In the genomic region with DNA sequence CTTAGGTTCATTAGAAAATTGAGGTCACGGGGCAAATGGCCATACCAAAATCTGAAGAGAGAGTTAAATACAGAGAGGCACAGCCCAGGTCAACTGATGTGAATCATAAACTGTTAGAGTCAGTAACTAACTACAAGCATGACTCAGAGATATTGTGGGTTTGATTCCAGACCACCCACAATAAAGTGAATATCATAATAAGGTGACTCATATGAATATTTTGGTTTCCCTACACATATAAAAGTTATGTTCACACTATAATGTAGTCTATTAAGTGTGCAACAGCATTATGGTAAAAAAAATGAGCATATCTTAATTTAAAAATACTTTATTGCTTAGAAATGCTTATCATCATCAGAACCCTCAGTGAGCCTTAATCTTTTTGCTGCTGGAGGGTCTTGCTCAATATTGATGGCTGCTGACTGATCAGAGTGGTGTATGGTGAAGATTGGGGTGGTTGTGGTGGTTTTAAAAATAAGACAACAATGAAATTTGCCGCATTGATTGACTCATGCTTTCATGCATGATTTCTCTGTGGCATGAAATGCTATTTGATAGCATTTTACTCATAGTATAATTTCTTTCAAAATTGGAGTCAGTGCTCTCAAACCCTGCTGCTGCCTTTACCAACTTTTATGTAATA, we compare ENCODE assay signal across 16 cellular contexts. TPM values are rescaled to one million over a fixed set of nuclear protein-coding genes. Genes with fewer than 3 reads are reported as not detected.
DNase-seq lines count a peak whose midpoint lies in the region; ATAC-seq lines count a peak whose summit lies in the region.
"Had no signal": no experiment of that assay in that cellular context is flagged by ENCODE, and none has a peak within 500 bp of the region (broad histone marks: within the 10 kb centered on the region; RNA-seq: fewer than 3 reads in every experiment).

No MANE protein-coding gene starts in this region.

- DNase-seq in ACHN (peak; percentile 72), HS-5 (ENCODE audit: low read depth) (peak; percentile 88), amniotic epithelial cell (ENCODE audit: low read depth) (peak; percentile 86), glomerular visceral epithelial cell (ENCODE audit: extremely low spot score) (peak; percentile 88), left lobe of liver (ENCODE audit: low spot score) (no peak), amygdala (lab: John Stamatoyannopoulos, UW) (no peak)
- no peak for DNase-seq in stimulated activated CD4-positive, alpha-beta T cell treated with anti-CD3 and anti-CD28 coated beads, Interleukin-15, amount 100 ng/mL, for 24 hours
- DNase-seq: GF-D8; heart right ventricle; KBM-7; posterior cingulate gyrus; stimulated activated CD4-positive, alpha-beta T cell treated with anti-CD3 and anti-CD28 coated beads, Interleukin-4, amount 100 ng/mL, for 24 hours; stomach had no signal

- ATAC-seq in left lobe of liver (no peak), HG03460 (IDR thresholded peaks at IDR 0.05; ENCODE audit: unreplicated experiment) (no peak)
- ATAC-seq: activated CD4-positive, CD25-positive, alpha-beta regulatory T cell treated with anti-CD3 and anti-CD28 coated beads, Interleukin-2, amount 50 U/mL, for 24 hours had no signal

- in situ Hi-C loops in ACHN (cut with HindIII; ENCODE audit: low pct_ligation_motif_present, low pct_unique_long_range_greater_than_20kb, low sequenced_read_pairs) = no loop called here

RNA-seq across cellular contexts. Expression of a gene that starts 53.1 kb away (rescaled TPM):
- total RNA-seq in left lobe of liver = 0.20 TPM
- total RNA-seq: B cell had no signal

Comparison
In these comparisons a context has a peak if more than half of its experiments do, and no peak if none do; other contexts are left out.
1. DNase-seq: peak in ACHN (single experiment), HS-5 (single experiment), amniotic epithelial cell (single experiment) and glomerular visceral epithelial cell (single experiment); none in left lobe of liver (single experiment), stimulated activated CD4-positive, alpha-beta T cell treated with anti-CD3 and anti-CD28 coated beads, Interleukin-15, amount 100 ng/mL, for 24 hours (single experiment) and amygdala (0 of 56).